In genomic region chr7:10940748-10941358, GRCh38 we compare ENCODE assay signal across 8 cellular contexts. TPM values are rescaled to one million over a fixed set of nuclear protein-coding genes. Genes with fewer than 3 reads are reported as not detected.
A peak's percentile ranks its signal among the peaks of the same experiment; 100 is the strongest.
DNase-seq lines count a peak whose midpoint lies in the region; ATAC-seq and TF ChIP-seq lines count a peak whose summit lies in the region.

No MANE protein-coding gene starts in this region.

- H3K36me3 Mint-ChIP-seq in CD4-positive, alpha-beta T cell (ENCODE audit: low read depth) = peaks cover 24% of the 10 kb centered on the region

- intact Hi-C loops in CD4-positive, alpha-beta T cell (cut with DNase I, micrococcal nuclease) = loop anchor here (1.0 kb wide), 2 partner anchors 31 to 32 kb away; partner anchors contain the start of gene PHF14 (in 1 of the 2)
- intact Hi-C loops in spleen (cut with DNase I; ENCODE audit: low total_unique reads) = no loop called here

- H3K27ac Mint-ChIP-seq in CD4-positive, alpha-beta T cell = no peak overlapping the region

- no peak for TF ChIP-seq CTCF in CD4-positive, alpha-beta T cell (IDR thresholded peaks at IDR 0.05)
- TF ChIP-seq CTCF in foreskin fibroblast (IDR thresholded peaks at IDR 0.05; ENCODE audit: low read depth, low read length) (no peak), spleen (IDR thresholded peaks at IDR 0.05 in 8 of 11, conservative IDR thresholded peaks at IDR 0.05 in 3 of 11) (no peak)

- 16 to 20% (median 16%) methylated on average over 18 of the region's 18 CpGs for WGBS in spleen, 5 donors

- CTCF ChIA-PET in CD4-positive, alpha-beta T cell (lab: Charles Lee) = interaction anchor here (0.9 to 2.0 kb wide), 8 partner anchors 10 to 171 kb away, joined by 3 to 6 read pairs (median 4); partner anchors contain the start of gene PHF14

- peak overlapping the region; percentile 79 for H3K27ac ChIP-seq in CD4-positive, alpha-beta T cell (ENCODE audit: low read depth, low read length)
- H3K27ac ChIP-seq in HUES48 (ENCODE audit: low read depth, low read length) (peak overlapping the region; percentile 98), SJSA1 (peak overlapping the region; percentile 99), spleen (peak overlapping the region; percentile 89 to 96 (median 93))

- H3K9me3 ChIP-seq in CD4-positive, alpha-beta T cell (ENCODE audit: control insufficient read depth, low read length) = no peaks in the 10 kb centered on the region
- H3K9me3 ChIP-seq in HUES48 (ENCODE audit: control insufficient read depth, insufficient read depth, low read length) = no peaks in the 10 kb centered on the region
- no peaks in the 10 kb centered on the region for H3K9me3 ChIP-seq in SJSA1 (replicated peaks)
- no peaks in the 10 kb centered on the region for H3K9me3 ChIP-seq in spleen

- peak overlapping the region; percentile 94 for H3K4me3 ChIP-seq in HUES48 (ENCODE audit: low read depth, low read length)
- H3K4me3 ChIP-seq in SJSA1 = peak overlapping the region; percentile 57
- peak overlapping the region; percentile 83 to 87 for H3K4me3 ChIP-seq in foreskin fibroblast (ENCODE audit: low read depth in 1 of 2, low read length in 2 of 2)
- peak overlapping the region; percentile 73 to 90 (median 84) for H3K4me3 ChIP-seq in spleen

- H3K9ac ChIP-seq in HUES48 (ENCODE audit: low read depth, low read length) = peak overlapping the region; percentile 79

- H3K4me1 ChIP-seq in HUES48 (ENCODE audit: control insufficient read depth, insufficient read depth, low read length) (peaks cover 12% of the 10 kb centered on the region), SJSA1 (replicated peaks) (0 out of 2 replicates have a peak, but pooled peaks cover 4% of the 10 kb centered on the region), spleen (peaks cover 11 to 52% (median 29%) of the 10 kb centered on the region in 6 donors)

- H3K4me3 Mint-ChIP-seq in CD4-positive, alpha-beta T cell = no peak overlapping the region

- H3K36me3 ChIP-seq in HUES48 (ENCODE audit: control insufficient read depth, insufficient read depth, low read length) (peaks cover 27% of the 10 kb centered on the region), SJSA1 (peaks cover 22% of the 10 kb centered on the region), spleen (peaks cover 0 to 22% (median 18%) of the 10 kb centered on the region in 6 donors)

- H3K9me3 Mint-ChIP-seq in CD4-positive, alpha-beta T cell = no peaks in the 10 kb centered on the region

- no peaks in the 10 kb centered on the region for H3K27me3 Mint-ChIP-seq in CD4-positive, alpha-beta T cell

- no peak for TF ChIP-seq POLR2A in spleen (IDR thresholded peaks at IDR 0.05)

- POLR2A ChIA-PET in CD4-positive, alpha-beta T cell (lab: Charles Lee) = interaction anchor here (0.7 to 3.6 kb wide), 14 partner anchors 11 to 1269 kb away, joined by 3 to 141 read pairs (median 5); partner anchors contain the start of gene PHF14

- H3K4me1 Mint-ChIP-seq in CD4-positive, alpha-beta T cell (ENCODE audit: low read depth) = peaks cover 14% of the 10 kb centered on the region

- ATAC-seq in CD4-positive, alpha-beta T cell (ENCODE audit: poor library complexity) = peak; percentile 12
- no peak for ATAC-seq in GM21526 (IDR thresholded peaks at IDR 0.05; ENCODE audit: low FRiP score, unreplicated experiment)

- H3K27me3 ChIP-seq in CD4-positive, alpha-beta T cell (ENCODE audit: control insufficient read depth, insufficient read depth, low read length) = no peaks in the 10 kb centered on the region
- H3K27me3 ChIP-seq in HUES48 (ENCODE audit: control insufficient read depth, insufficient read depth, low read length) = no peaks in the 10 kb centered on the region
- H3K27me3 ChIP-seq in SJSA1 (replicated peaks) = no peaks in the 10 kb centered on the region
- H3K27me3 ChIP-seq in spleen (replicated peaks in 1 of 7) = no peaks in the 10 kb centered on the region

- DNase-seq in CD4-positive, alpha-beta T cell = peak in 6 of 10 experiments; percentile 2 to 15 (median 6)
- DNase-seq in SJSA1 (ENCODE audit: low read depth in 1 of 2, low spot score in 2 of 2) = no peak
- no peak for DNase-seq in foreskin fibroblast
- DNase-seq in spleen = no peak
- no peak for DNase-seq in SIG-M5 (lab: John Stamatoyannopoulos, UW)
- DNase-seq in epidermal melanocyte (ENCODE audit: insufficient read length, low spot score) = no peak

RNA-seq across cellular contexts. Expression of gene PHF14, which starts 32.8 kb away (rescaled TPM):
- 10 to 100 TPM; 23.1 TPM for total RNA-seq in CD4-positive, alpha-beta T cell
- total RNA-seq in SJSA1 (2014; rRNA removed; shearing (Covaris generic)) = 26.9 and 44.5 TPM in 2 replicates
- total RNA-seq in spleen = 10 to 100 TPM; 36.9 to 59.1 (median 41.3) TPM
- 10 to 100 TPM; 18.9 to 23.5 (median 23.5) TPM for polyA plus RNA-seq in spleen

Comparison
In these comparisons a context has a peak if more than half of its experiments do, and no peak if none do; other contexts are left out.
1. DNase-seq: peak in CD4-positive, alpha-beta T cell (6 of 10); none in SJSA1 (0 of 2), foreskin fibroblast (0 of 2), spleen (single experiment), SIG-M5 (single experiment) and epidermal melanocyte (single experiment).
2. Peak in every context shown above with its lines, with median percentiles within 50 percentile points of each other: H3K27ac ChIP-seq and H3K4me3 ChIP-seq.